In genomic region chr16:88143122-88143747, GRCh38 we compare ENCODE assay signal across 7 cellular contexts.
DNase-seq lines count a peak whose midpoint lies in the region; ATAC-seq, FAIRE-seq and TF ChIP-seq lines count a peak whose summit lies in the region.
"Not testable (repeated sequence)": the region's sequence is repeated elsewhere in the genome, so short reads cannot be mapped to it uniquely, and the experiment has no call there.

No MANE protein-coding gene starts in this region.

- not testable (repeated sequence) for BruUV-seq in K562 (replicated peaks; lab: Mats Ljungman, UMichigan)

- H3K4ac ChIP-seq in neuronal stem cell (ENCODE audit: low read length), result not testable (repeated sequence)

- peaks cover 0 to 36% of the 10 kb centered on the region in 2 experiments; a peak in 3 of 5 replicates for H3K4me1 ChIP-seq in K562 (replicated peaks in 1 of 2; ENCODE audit: control insufficient read depth in 2 of 2, insufficient read depth in 2 of 2, low read length in 2 of 2)
- not testable (repeated sequence) for H3K4me1 ChIP-seq in left ventricle myocardium inferior; kidney (ENCODE audit: control insufficient read depth in 1 of 2, insufficient read depth in 1 of 2, low read depth in 1 of 2, low read length in 2 of 2); neuronal stem cell (ENCODE audit: control insufficient read depth in 2 of 2, insufficient read depth in 1 of 2, low read depth in 1 of 2, low read length in 2 of 2); upper lobe of right lung

- TF ChIP-seq CTCF in K562 (IDR thresholded peaks at IDR 0.05 in 2 of 3, conservative IDR thresholded peaks at IDR 0.05 in 1 of 3; ENCODE audit: insufficient read depth in 2 of 3, low read depth in 1 of 3, low read length in 3 of 3); left ventricle myocardium inferior (IDR thresholded peaks at IDR 0.05; ENCODE audit: borderline replicate concordance); kidney (IDR thresholded peaks at IDR 0.05; ENCODE audit: borderline replicate concordance, extremely low read depth, insufficient read depth); upper lobe of right lung (IDR thresholded peaks at IDR 0.05): not testable (repeated sequence)

- H3K27me3 ChIP-seq in K562 (ENCODE audit: control insufficient read depth in 2 of 2, insufficient read depth in 2 of 2, low read length in 2 of 2), result peaks cover 2 to 26% of the 10 kb centered on the region in 2 experiments; a peak in 2 of 5 replicates
- not testable (repeated sequence) for H3K27me3 ChIP-seq in left ventricle myocardium inferior (ENCODE audit: low read depth); neuronal stem cell (ENCODE audit: control insufficient read depth in 3 of 3, insufficient read depth in 3 of 3, low read depth in 1 of 3, low read length in 3 of 3); upper lobe of right lung

- not testable (repeated sequence) for H2AFZ ChIP-seq in K562 (ENCODE audit: low read depth, low read length)
- peak overlapping the region; percentile 40 for H2AFZ ChIP-seq in neuronal stem cell (ENCODE audit: low read length)

- not testable (repeated sequence) for H2BK15ac ChIP-seq in neuronal stem cell (ENCODE audit: low read length)

- H4K91ac ChIP-seq in neuronal stem cell (ENCODE audit: low read depth, low read length, poor library complexity), result not testable (repeated sequence)

- POLR2A ChIA-PET in K562 (lab: Yijun Ruan, JAX), result not testable (repeated sequence)

- H2AK5ac ChIP-seq in neuronal stem cell (ENCODE audit: low read depth, low read length), result not testable (repeated sequence)

- intact Hi-C loops in K562 (cut with micrococcal nuclease); Right ventricle myocardium inferior (cut with DNase I); left ventricle myocardium inferior (cut with micrococcal nuclease); kidney (cut with DNase I); upper lobe of right lung (cut with DNase I): not testable (repeated sequence)

- not testable (repeated sequence) for H2BK120ac ChIP-seq in neuronal stem cell (ENCODE audit: low read depth, low read length)

- not testable (repeated sequence) for H3K9ac ChIP-seq in K562 (ENCODE audit: insufficient read depth in 1 of 2, low read depth in 2 of 2, low read length in 2 of 2); kidney (ENCODE audit: low read length in 2 of 2); neuronal stem cell (ENCODE audit: low read depth, low read length, poor library complexity)

- H2BK5ac ChIP-seq in neuronal stem cell (ENCODE audit: low read length), result not testable (repeated sequence)

- not testable (repeated sequence) for ATAC-seq in K562
- ATAC-seq in Right ventricle myocardium inferior (peak; percentile 59), upper lobe of right lung (peak; percentile 3)

- FAIRE-seq in K562 (lab: Jason Lieb, UNC), result peak; percentile 80
- FAIRE-seq in kidney (lab: Jason Lieb, UNC), result not testable (repeated sequence)

- CTCF ChIA-PET in K562 (lab: Yijun Ruan, JAX; ENCODE audit: low intra/inter-chr PET ratio), result not testable (repeated sequence)

- not testable (repeated sequence) for H4K8ac ChIP-seq in neuronal stem cell (ENCODE audit: low read depth, low read length)

- TF ChIP-seq RAD21 in K562 (CRISPR knock-in tag; conservative IDR thresholded peaks at IDR 0.05 in 1 of 2, IDR thresholded peaks at IDR 0.05 in 1 of 2), result not testable (repeated sequence)

- not testable (repeated sequence) for H3K9me3 ChIP-seq in K562 (replicated peaks; ENCODE audit: control insufficient read depth, insufficient read depth, low read depth, low read length); kidney (ENCODE audit: control insufficient read depth in 1 of 2, low read length in 2 of 2); neuronal stem cell (replicated peaks in 1 of 2; ENCODE audit: control insufficient read depth in 2 of 2, insufficient read depth in 1 of 2, low read depth in 1 of 2, low read length in 2 of 2); upper lobe of right lung
- peaks cover 18% of the 10 kb centered on the region for H3K9me3 ChIP-seq in left ventricle myocardium inferior (replicated peaks)

- in situ Hi-C loops in K562 (cut with MboI), result not testable (repeated sequence)

- not testable (repeated sequence) for TF ChIP-seq POLR2A in K562 (conservative IDR thresholded peaks at IDR 0.05)

- H3K4me3 ChIP-seq in K562; left ventricle myocardium inferior; kidney (ENCODE audit: low read length in 2 of 2); neuronal stem cell (ENCODE audit: low read length in 2 of 2); upper lobe of right lung: not testable (repeated sequence)

- H3K36me3 ChIP-seq in K562 (ENCODE audit: control insufficient read depth, insufficient read depth, low read length); left ventricle myocardium inferior; kidney (ENCODE audit: control insufficient read depth in 1 of 2, insufficient read depth in 2 of 2, low read length in 2 of 2); neuronal stem cell (replicated peaks in 1 of 2; ENCODE audit: control insufficient read depth in 2 of 2, insufficient read depth in 2 of 2, low read length in 2 of 2); upper lobe of right lung: not testable (repeated sequence)

- H3K79me1 ChIP-seq in neuronal stem cell (ENCODE audit: low read depth, low read length), result not testable (repeated sequence)

- H3K18ac ChIP-seq in neuronal stem cell (ENCODE audit: low read length), result not testable (repeated sequence)

- H2BK12ac ChIP-seq in neuronal stem cell (ENCODE audit: low read length), result not testable (repeated sequence)

- not testable (repeated sequence) for H3K79me2 ChIP-seq in K562 (ENCODE audit: control insufficient read depth, insufficient read depth, low read length)

- DNase-seq in NCI-H1694 treated with DMSO at 0.1 percent for 48 hours (lab: John Stamatoyannopoulos, UW), result peak; percentile 28
- DNase-seq in K562 (ENCODE audit: extremely low read depth in 1 of 4, low spot score in 3 of 4); Right ventricle myocardium inferior (ENCODE audit: missing footprints); left ventricle myocardium inferior; neuronal stem cell (ENCODE audit: low spot score); upper lobe of right lung: not testable (repeated sequence)
- DNase-seq in kidney, result peak; percentile 41

- TF ChIP-seq EP300 in K562 (IDR thresholded peaks at IDR 0.05; ENCODE audit: low read length), result not testable (repeated sequence)

- not testable (repeated sequence) for H3K14ac ChIP-seq in neuronal stem cell (ENCODE audit: low read length)

- H3K23ac ChIP-seq in neuronal stem cell (ENCODE audit: low read depth, low read length, poor library complexity), result not testable (repeated sequence)

- not testable (repeated sequence) for H3K9me1 ChIP-seq in K562 (ENCODE audit: control insufficient read depth, insufficient read depth, low read length)

- 36% methylated on average over 16 of the region's 22 CpGs for WGBS in K562 (ENCODE audit: insufficient coverage, low coverage, missing lambda C conversion rate)
- WGBS in neuronal stem cell (ENCODE audit: extremely low coverage in 2 of 2, insufficient read length in 2 of 2, insufficient replicate concordance in 1 of 2), 2 donors, result no CpG with 5 or more reads among the region's 22 CpGs

- H4K20me1 ChIP-seq in K562 (replicated peaks; ENCODE audit: control insufficient read depth, insufficient read depth, low read length), result not testable (repeated sequence)

- H3K4me2 ChIP-seq in K562 (ENCODE audit: insufficient read depth, low read length); neuronal stem cell (ENCODE audit: insufficient read depth, low read length, poor library complexity, severe bottlenecking): not testable (repeated sequence)

- not testable (repeated sequence) for H3K27ac ChIP-seq in K562 (ENCODE audit: extremely low read depth, low read depth, low read length); kidney (ENCODE audit: low read depth in 2 of 2, low read length in 2 of 2); neuronal stem cell (replicated peaks; ENCODE audit: low read length); upper lobe of right lung
- H3K27ac ChIP-seq in left ventricle myocardium inferior (replicated peaks), result peak overlapping the region; percentile 86

TF ChIP-seq in K562, 482 proteins besides CTCF, POLR2A, EP300 and RAD21:
- TF ChIP-seq ZBTB33 (CRISPR knock-in tag; IDR thresholded peaks at IDR 0.05), result peak; percentile 90
